Comparison of ENCODE assay signal across 1 cellular context in the genomic region with DNA sequence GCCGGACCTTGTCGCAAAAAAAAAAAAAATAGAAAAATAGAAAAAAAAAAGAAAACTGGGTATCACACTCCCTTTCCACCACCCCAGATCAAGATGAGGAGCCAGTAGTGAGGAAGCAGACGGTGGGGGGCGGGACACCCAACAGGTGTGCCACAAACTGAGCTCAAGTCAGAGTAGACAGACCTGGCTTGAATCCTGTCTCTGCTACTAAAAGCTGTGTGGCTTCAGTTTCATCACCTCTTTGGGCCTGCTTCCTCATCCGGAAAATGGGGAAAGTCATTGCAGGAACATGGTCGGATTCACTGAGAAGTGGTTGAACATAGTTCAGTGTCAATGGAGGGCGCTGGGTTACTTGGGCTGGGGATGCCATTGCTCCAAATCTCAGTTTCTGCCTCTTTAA.
TF ChIP-seq lines count a peak whose summit lies in the region.

No MANE protein-coding gene starts in this region.

TF ChIP-seq in GM23338, 12 proteins besides CTCF, POLR2A, EP300 and RAD21 (continued from another document):
- TF ChIP-seq, protein P1, sequence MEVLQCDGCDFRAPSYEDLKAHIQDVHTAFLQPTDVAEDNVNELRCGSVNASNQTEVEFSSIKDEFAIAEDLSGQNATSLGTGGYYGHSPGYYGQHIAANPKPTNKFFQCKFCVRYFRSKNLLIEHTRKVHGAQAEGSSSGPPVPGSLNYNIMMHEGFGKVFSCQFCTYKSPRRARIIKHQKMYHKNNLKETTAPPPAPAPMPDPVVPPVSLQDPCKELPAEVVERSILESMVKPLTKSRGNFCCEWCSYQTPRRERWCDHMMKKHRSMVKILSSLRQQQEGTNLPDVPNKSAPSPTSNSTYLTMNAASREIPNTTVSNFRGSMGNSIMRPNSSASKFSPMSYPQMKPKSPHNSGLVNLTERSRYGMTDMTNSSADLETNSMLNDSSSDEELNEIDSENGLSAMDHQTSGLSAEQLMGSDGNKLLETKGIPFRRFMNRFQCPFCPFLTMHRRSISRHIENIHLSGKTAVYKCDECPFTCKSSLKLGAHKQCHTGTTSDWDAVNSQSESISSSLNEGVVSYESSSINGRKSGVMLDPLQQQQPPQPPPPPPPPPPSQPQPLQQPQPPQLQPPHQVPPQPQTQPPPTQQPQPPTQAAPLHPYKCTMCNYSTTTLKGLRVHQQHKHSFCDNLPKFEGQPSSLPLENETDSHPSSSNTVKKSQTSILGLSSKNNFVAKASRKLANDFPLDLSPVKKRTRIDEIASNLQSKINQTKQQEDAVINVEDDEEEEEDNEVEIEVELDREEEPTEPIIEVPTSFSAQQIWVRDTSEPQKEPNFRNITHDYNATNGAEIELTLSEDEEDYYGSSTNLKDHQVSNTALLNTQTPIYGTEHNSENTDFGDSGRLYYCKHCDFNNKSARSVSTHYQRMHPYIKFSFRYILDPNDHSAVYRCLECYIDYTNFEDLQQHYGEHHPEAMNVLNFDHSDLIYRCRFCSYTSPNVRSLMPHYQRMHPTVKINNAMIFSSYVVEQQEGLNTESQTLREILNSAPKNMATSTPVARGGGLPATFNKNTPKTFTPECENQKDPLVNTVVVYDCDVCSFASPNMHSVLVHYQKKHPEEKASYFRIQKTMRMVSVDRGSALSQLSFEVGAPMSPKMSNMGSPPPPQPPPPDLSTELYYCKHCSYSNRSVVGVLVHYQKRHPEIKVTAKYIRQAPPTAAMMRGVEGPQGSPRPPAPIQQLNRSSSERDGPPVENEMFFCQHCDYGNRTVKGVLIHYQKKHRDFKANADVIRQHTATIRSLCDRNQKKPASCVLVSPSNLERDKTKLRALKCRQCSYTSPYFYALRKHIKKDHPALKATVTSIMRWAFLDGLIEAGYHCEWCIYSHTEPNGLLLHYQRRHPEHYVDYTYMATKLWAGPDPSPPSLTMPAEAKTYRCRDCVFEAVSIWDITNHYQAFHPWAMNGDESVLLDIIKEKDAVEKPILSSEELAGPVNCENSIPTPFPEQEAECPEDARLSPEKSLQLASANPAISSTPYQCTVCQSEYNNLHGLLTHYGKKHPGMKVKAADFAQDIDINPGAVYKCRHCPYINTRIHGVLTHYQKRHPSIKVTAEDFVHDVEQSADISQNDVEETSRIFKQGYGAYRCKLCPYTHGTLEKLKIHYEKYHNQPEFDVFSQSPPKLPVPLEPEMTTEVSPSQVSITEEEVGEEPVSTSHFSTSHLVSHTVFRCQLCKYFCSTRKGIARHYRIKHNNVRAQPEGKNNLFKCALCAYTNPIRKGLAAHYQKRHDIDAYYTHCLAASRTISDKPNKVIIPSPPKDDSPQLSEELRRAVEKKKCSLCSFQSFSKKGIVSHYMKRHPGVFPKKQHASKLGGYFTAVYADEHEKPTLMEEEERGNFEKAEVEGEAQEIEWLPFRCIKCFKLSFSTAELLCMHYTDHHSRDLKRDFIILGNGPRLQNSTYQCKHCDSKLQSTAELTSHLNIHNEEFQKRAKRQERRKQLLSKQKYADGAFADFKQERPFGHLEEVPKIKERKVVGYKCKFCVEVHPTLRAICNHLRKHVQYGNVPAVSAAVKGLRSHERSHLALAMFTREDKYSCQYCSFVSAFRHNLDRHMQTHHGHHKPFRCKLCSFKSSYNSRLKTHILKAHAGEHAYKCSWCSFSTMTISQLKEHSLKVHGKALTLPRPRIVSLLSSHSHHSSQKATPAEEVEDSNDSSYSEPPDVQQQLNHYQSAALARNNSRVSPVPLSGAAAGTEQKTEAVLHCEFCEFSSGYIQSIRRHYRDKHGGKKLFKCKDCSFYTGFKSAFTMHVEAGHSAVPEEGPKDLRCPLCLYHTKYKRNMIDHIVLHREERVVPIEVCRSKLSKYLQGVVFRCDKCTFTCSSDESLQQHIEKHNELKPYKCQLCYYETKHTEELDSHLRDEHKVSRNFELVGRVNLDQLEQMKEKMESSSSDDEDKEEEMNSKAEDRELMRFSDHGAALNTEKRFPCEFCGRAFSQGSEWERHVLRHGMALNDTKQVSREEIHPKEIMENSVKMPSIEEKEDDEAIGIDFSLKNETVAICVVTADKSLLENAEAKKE (CRISPR knock-in tag; IDR thresholded peaks at IDR 0.05): no peak
- TF ChIP-seq, protein P2, sequence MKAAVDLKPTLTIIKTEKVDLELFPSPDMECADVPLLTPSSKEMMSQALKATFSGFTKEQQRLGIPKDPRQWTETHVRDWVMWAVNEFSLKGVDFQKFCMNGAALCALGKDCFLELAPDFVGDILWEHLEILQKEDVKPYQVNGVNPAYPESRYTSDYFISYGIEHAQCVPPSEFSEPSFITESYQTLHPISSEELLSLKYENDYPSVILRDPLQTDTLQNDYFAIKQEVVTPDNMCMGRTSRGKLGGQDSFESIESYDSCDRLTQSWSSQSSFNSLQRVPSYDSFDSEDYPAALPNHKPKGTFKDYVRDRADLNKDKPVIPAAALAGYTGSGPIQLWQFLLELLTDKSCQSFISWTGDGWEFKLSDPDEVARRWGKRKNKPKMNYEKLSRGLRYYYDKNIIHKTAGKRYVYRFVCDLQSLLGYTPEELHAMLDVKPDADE (IDR thresholded peaks at IDR 0.05): no peak
- TF ChIP-seq CREB1 (CRISPR knock-in tag; IDR thresholded peaks at IDR 0.05; ENCODE audit: low read depth): no peak
- TF ChIP-seq NANOG (IDR thresholded peaks at IDR 0.05; ENCODE audit: borderline replicate concordance): no peak
